20 cellular contexts compared by ENCODE assay signal in the genomic region with DNA sequence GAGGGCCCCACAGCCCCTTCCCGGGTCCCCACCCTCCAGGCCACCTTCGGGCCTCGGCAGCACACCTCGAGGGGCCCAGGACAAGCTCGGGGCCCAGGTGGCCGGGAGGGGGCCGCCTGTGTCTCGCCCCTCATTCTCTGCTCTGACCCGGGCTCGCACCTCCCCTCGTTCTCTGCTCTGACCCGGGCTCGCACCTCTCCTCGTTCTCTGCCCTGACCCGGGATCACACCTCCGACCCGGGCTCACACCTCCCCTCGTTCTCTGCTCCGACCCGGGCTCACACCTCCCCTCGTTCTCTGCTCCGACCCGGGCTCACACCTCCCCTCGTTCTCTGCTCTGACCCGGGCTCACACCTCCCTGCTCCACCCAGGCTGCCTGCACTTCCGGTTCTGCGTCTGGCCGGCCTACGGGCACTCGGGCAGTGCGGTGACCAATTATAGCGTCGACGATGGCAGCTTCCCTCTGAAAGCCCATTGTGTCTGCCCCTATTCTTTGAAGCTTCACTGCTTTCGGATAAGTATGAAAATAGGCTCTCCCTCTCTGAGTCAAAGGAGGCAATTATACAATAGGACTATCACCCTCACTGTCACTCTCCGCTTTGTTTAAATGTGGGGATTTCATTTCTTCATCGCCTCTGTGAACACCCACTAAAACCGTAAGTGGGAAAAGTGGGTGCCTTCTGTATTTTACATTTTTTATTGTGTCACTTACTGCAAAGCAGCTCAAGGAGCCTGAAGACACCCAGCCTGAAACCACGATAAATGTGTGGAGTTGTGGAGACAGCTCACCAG.
"Had no signal": no experiment of that assay in that cellular context is flagged by ENCODE, and none has a peak within 500 bp of the region (broad histone marks: within the 10 kb centered on the region; RNA-seq: fewer than 3 reads in every experiment).

No MANE protein-coding gene starts in this region.

- H3K4me3 ChIP-seq: ascending aorta, gastrocnemius medialis, heart left ventricle, lower lobe of right lung, mucosa of descending colon, upper lobe of right lung had no signal

- H3K4me1 ChIP-seq: ascending aorta, gastrocnemius medialis, heart left ventricle, lower lobe of right lung, upper lobe of right lung had no signal

- DNase-seq: activated T-cell treated with anti-CD3 and anti-CD28 coated beads, Interleukin-2, amount 50 U/mL, for 1 hour; central memory CD4-positive, alpha-beta T cell; effector memory CD4-positive, alpha-beta T cell; gastrocnemius medialis; heart left ventricle; lower lobe of right lung; mesendoderm; nephron progenitor cell; stimulated activated CD4-positive, alpha-beta T cell treated with anti-CD3 and anti-CD28 coated beads, Interleukin-12 subunit alpha, Interleukin-12 subunit beta, amount 100 ng/mL, for 4 hours; stimulated activated CD4-positive, alpha-beta T cell treated with anti-CD3 and anti-CD28 coated beads, Interleukin-4, amount 100 ng/mL, for 4 hours; stimulated activated naive CD8-positive, alpha-beta T cell treated with anti-CD3 and anti-CD28 coated beads, Interleukin-15, Interleukin-2, amounts not matched to agents 100 U/mL and 50 U/mL, for 24 hours; T-helper 1 cell; T-helper 9 cell; upper lobe of right lung had no signal

- H3K27ac Mint-ChIP-seq: activated naive CD4-positive, alpha-beta T cell treated with anti-CD3 and anti-CD28 coated beads, Interleukin-2, amount 50 U/mL, for 72 hours; nephron progenitor cell had no signal

- H3K27ac ChIP-seq: ascending aorta, gastrocnemius medialis, heart left ventricle, lower lobe of right lung, upper lobe of right lung had no signal

- H3K36me3 Mint-ChIP-seq: activated naive CD4-positive, alpha-beta T cell treated with anti-CD3 and anti-CD28 coated beads, Interleukin-2, amount 50 U/mL, for 72 hours had no signal

- H3K36me3 ChIP-seq: ascending aorta, gastrocnemius medialis, heart left ventricle, lower lobe of right lung, upper lobe of right lung had no signal

- H3K4me3 Mint-ChIP-seq: nephron progenitor cell had no signal

- ATAC-seq: activated naive CD4-positive, alpha-beta T cell treated with anti-CD3 and anti-CD28 coated beads, Interleukin-2, amount 50 U/mL, for 72 hours; esophagus mucosa; gastrocnemius medialis; heart left ventricle; left lobe of liver; lower lobe of right lung; mucosa of descending colon; right cardiac atrium; stimulated activated naive CD8-positive, alpha-beta T cell treated with anti-CD3 and anti-CD28 coated beads, Interleukin-15, Interleukin-2, amounts not matched to agents 100 U/mL and 50 U/mL, for 24 hours; upper lobe of right lung had no signal

- H3K9me3 ChIP-seq: ascending aorta, gastrocnemius medialis, heart left ventricle, lower lobe of right lung, mucosa of descending colon, upper lobe of right lung had no signal

- H3K27me3 ChIP-seq: ascending aorta, gastrocnemius medialis, upper lobe of right lung had no signal
